Comparison of ENCODE assay signal across 21 cellular contexts in the genomic region with DNA sequence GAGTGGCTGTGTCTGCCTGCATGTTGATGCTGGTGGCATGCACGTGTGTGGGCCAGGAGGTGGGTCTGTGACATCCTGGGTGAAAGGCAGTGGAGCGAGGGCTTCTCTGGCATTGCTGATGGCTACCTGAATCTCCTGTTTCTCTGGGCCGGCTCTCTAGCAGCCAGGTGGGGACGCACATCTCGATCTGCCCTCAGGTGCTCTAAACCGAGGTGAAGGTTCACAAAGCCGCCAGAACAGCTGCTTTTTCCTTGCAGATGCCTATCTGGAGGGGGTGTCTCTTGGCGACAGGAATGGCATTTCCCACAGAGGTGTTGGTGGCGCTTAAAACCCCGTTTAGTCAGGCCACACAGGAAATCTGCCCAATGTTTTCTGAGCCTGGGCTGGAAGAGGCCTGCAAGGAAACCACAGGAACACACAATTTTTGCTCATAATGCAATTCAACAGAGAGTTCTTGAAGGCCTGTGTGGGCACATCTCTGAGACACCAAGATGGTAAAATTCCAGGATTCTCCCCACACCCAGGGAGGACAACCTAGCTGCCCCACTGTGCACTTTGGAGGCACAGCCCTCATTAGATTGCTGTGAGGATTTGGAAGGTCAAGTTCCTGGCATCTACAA. TPM values are rescaled to one million over a fixed set of nuclear protein-coding genes. Genes with fewer than 3 reads are reported as not detected.
DNase-seq lines count a peak whose midpoint lies in the region; ATAC-seq, FAIRE-seq and TF ChIP-seq lines count a peak whose summit lies in the region.
"Had no signal": no experiment of that assay in that cellular context is flagged by ENCODE, and none has a peak within 500 bp of the region (broad histone marks: within the 10 kb centered on the region; RNA-seq: fewer than 3 reads in every experiment).

No MANE protein-coding gene starts in this region.

- H3K36me3 ChIP-seq in IMR-90 (ENCODE audit: control insufficient read depth, insufficient read depth, low read length) = no peaks in the 10 kb centered on the region
- H3K36me3 ChIP-seq in kidney (ENCODE audit: control insufficient read depth in 1 of 2, insufficient read depth in 2 of 2, low read length in 2 of 2) = no peaks in the 10 kb centered on the region
- no peaks in the 10 kb centered on the region for H3K36me3 ChIP-seq in ovary

- TF ChIP-seq POLR2A in IMR-90 (IDR thresholded peaks at IDR 0.05; ENCODE audit: low read depth, low read length) (no peak), ovary (IDR thresholded peaks at IDR 0.05) (no peak)

- peaks cover 13% of the 10 kb centered on the region for H3K9me1 ChIP-seq in IMR-90 (ENCODE audit: insufficient read depth, low read length)

- H2AFZ ChIP-seq in IMR-90 (replicated peaks; ENCODE audit: low read length, poor library complexity) = no peak overlapping the region

- H3K14ac ChIP-seq in IMR-90 (replicated peaks; ENCODE audit: low read depth, low read length) = no peak overlapping the region

- H2AK5ac ChIP-seq in IMR-90 (ENCODE audit: low read depth, low read length) = peak overlapping the region; percentile 28; the same call in 1 of the 2 replicates

- POLR2A ChIA-PET in IMR-90 (lab: Charles Lee; ENCODE audit: unreplicated experiment) = no interaction called here

- no peak overlapping the region for H3K4me2 ChIP-seq in IMR-90 (ENCODE audit: low read depth, low read length)
- H3K4me2 ChIP-seq: SK-N-SH had no signal

- TF ChIP-seq CTCF in IMR-90 (conservative IDR thresholded peaks at IDR 0.05; ENCODE audit: low read depth, low read length) = no peak
- no peak for TF ChIP-seq CTCF in kidney (IDR thresholded peaks at IDR 0.05; ENCODE audit: borderline replicate concordance, extremely low read depth, insufficient read depth)
- no peak for TF ChIP-seq CTCF in ovary (IDR thresholded peaks at IDR 0.05)

- 0 out of 2 replicates have a peak overlapping the region, but pooled peaks have one; percentile 17 for H2BK120ac ChIP-seq in IMR-90 (ENCODE audit: low read depth, low read length)

- H2AK9ac ChIP-seq in IMR-90 (replicated peaks; ENCODE audit: low read depth, low read length, poor library complexity) = no peak overlapping the region

- H3K4ac ChIP-seq in IMR-90 (ENCODE audit: low read depth, low read length) = peak overlapping the region; percentile 36

- H4K91ac ChIP-seq in IMR-90 (ENCODE audit: insufficient read depth, low read depth, low read length) = no peak overlapping the region; the same call in 1 of the 2 replicates

- DNase-seq in IMR-90 (no peak), UCSD-AML1 (lab: John Stamatoyannopoulos, UW; ENCODE audit: unreplicated experiment) (peak; percentile 41), kidney (peak; percentile 16), ovary (no peak), NK-92 (lab: John Stamatoyannopoulos, UW; ENCODE audit: unreplicated experiment) (no peak), nucleus accumbens (lab: John Stamatoyannopoulos, UW) (no peak)
- DNase-seq in stimulated activated naive CD8-positive, alpha-beta T cell treated with anti-CD3 and anti-CD28 coated beads, Interleukin-15, Interleukin-2, amounts not matched to agents 100 U/mL and 50 U/mL, for 24 hours = no peak
- DNase-seq: AML-193; DMS79 treated with DMSO at 0.1 percent for 48 hours; HCEC 1CT; Kasumi-1; NCI-H1105; NCI-H2081 treated with DMSO at 0.1 percent for 48 hours; NCI-H446 treated with DMSO at 0.1 percent for 48 hours; NK-92 treated with Interleukin-12 subunit alpha and Interleukin-12 subunit beta, amount 100 ng/mL, for 24 hours; SHP77 treated with DMSO at 0.1 percent for 48 hours; SK-N-SH had no signal

- no peak overlapping the region for H2BK20ac ChIP-seq in IMR-90 (ENCODE audit: low read depth, low read length)

- no peak overlapping the region for H3K4me3 ChIP-seq in IMR-90 (ENCODE audit: insufficient read depth, low read depth, low read length)
- no peak overlapping the region for H3K4me3 ChIP-seq in kidney (ENCODE audit: low read length in 2 of 2)
- no peak overlapping the region for H3K4me3 ChIP-seq in ovary

- dilution Hi-C loops in IMR-90 (cut with HindIII; ENCODE audit: low sequenced_read_pairs, unreplicated experiment) = no loop called here

- H3K79me1 ChIP-seq in IMR-90 (ENCODE audit: low read depth in 1 of 2, low read length in 2 of 2) = peaks cover 0 to 7% of the 10 kb centered on the region in 2 experiments; a peak in 1 of 4 replicates

- H3K9ac ChIP-seq in IMR-90 (ENCODE audit: low read depth, low read length) (no peak overlapping the region), kidney (ENCODE audit: low read length in 2 of 2) (no peak overlapping the region)
- H3K9ac ChIP-seq: SK-N-SH had no signal

- H3K27me3 ChIP-seq in IMR-90 (ENCODE audit: control insufficient read depth, insufficient read depth, low read length) = no peaks in the 10 kb centered on the region
- no peaks in the 10 kb centered on the region for H3K27me3 ChIP-seq in ovary

- intact Hi-C loops in IMR-90 (cut with micrococcal nuclease) (loop anchor here (5.0 kb wide), 1 partner anchor 82 kb away; no protein-coding TSS in a partner anchor), kidney (cut with DNase I) (loop anchor here (5.0 kb wide), 1 partner anchor 177 kb away; no protein-coding TSS in a partner anchor), ovary (cut with DNase I) (no loop called here)

- no peak for TF ChIP-seq RAD21 in IMR-90 (IDR thresholded peaks at IDR 0.05; ENCODE audit: low read length)

- H3K18ac ChIP-seq in IMR-90 (ENCODE audit: low read depth, low read length) = no peak overlapping the region

- no peak overlapping the region for H4K5ac ChIP-seq in IMR-90 (ENCODE audit: low read depth, low read length)

- BruUV-seq in IMR-90 (replicated peaks; lab: Mats Ljungman, UMichigan) = no TSS peak

- no peak overlapping the region for H2BK5ac ChIP-seq in IMR-90 (ENCODE audit: low read depth, low read length, poor library complexity, severe bottlenecking)

- TF ChIP-seq EP300 in ovary (IDR thresholded peaks at IDR 0.05) = no peak

- in situ Hi-C loops in IMR-90 (cut with MboI; ENCODE audit: low sequenced_read_pairs) = no loop called here

- H4K8ac ChIP-seq in IMR-90 (ENCODE audit: low read depth in 2 of 2, low read length in 2 of 2) = 0 out of 4 replicates have a peak overlapping the region, but pooled peaks of 1 of the 2 experiments have one; percentile 21

- WGBS in IMR-90 (ENCODE audit: extremely low coverage in 2 of 2, insufficient read length in 1 of 2), 2 experiments = 72% methylated on average over 3 of the region's 10 CpGs; no CpG with 5 or more reads in 1 of the 2 experiments
- 87 to 92% (median 89%) methylated on average over 10 of the region's 10 CpGs for WGBS in ovary, 3 donors

- H3K9me3 ChIP-seq in IMR-90 (ENCODE audit: control insufficient read depth, insufficient read depth, low read length) (no peaks in the 10 kb centered on the region), kidney (ENCODE audit: control insufficient read depth in 1 of 2, low read length in 2 of 2) (no peaks in the 10 kb centered on the region), ovary (no peaks in the 10 kb centered on the region)
- H3K9me3 ChIP-seq: SK-N-SH had no signal

- no peak overlapping the region for H3K56ac ChIP-seq in IMR-90 (ENCODE audit: extremely low read depth, insufficient read depth, low read length)

- no peak overlapping the region for H3K23ac ChIP-seq in IMR-90 (ENCODE audit: low read depth, low read length)

- no peak for ATAC-seq in IMR-90 (ENCODE audit: low read depth)
- no peak for ATAC-seq in stimulated activated naive CD8-positive, alpha-beta T cell treated with anti-CD3 and anti-CD28 coated beads, Interleukin-15, Interleukin-2, amounts not matched to agents 100 U/mL and 50 U/mL, for 24 hours

- H3K27ac ChIP-seq in IMR-90 (ENCODE audit: insufficient read depth, low read length) = no peak overlapping the region
- H3K27ac ChIP-seq in kidney (ENCODE audit: low read depth in 2 of 2, low read length in 2 of 2) = no peak overlapping the region
- H3K27ac ChIP-seq in ovary = no peak overlapping the region
- H3K27ac ChIP-seq: C4-2B had no signal

- CTCF ChIA-PET in IMR-90 (lab: Yijun Ruan, JAX) = no interaction called here

- FAIRE-seq in kidney (lab: Jason Lieb, UNC) = no peak
- FAIRE-seq: G401.6, HTR-8/SVneo had no signal

- no peaks in the 10 kb centered on the region for H4K20me1 ChIP-seq in IMR-90 (ENCODE audit: insufficient read depth, low read length)

- H3K4me1 ChIP-seq in IMR-90 (ENCODE audit: control insufficient read depth, insufficient read depth, low read length) (peaks cover 27% of the 10 kb centered on the region), kidney (ENCODE audit: control insufficient read depth in 1 of 2, insufficient read depth in 1 of 2, low read depth in 1 of 2, low read length in 2 of 2) (no peaks in the 10 kb centered on the region), ovary (ENCODE audit: insufficient read depth) (peaks cover 3% of the 10 kb centered on the region)

- H2BK15ac ChIP-seq in IMR-90 (ENCODE audit: low read depth, low read length) = no peak overlapping the region; the same call in 2 of the 3 replicates

TF ChIP-seq in IMR-90, 13 proteins besides CTCF, POLR2A, EP300 and RAD21:
- TF ChIP-seq, protein P1, sequence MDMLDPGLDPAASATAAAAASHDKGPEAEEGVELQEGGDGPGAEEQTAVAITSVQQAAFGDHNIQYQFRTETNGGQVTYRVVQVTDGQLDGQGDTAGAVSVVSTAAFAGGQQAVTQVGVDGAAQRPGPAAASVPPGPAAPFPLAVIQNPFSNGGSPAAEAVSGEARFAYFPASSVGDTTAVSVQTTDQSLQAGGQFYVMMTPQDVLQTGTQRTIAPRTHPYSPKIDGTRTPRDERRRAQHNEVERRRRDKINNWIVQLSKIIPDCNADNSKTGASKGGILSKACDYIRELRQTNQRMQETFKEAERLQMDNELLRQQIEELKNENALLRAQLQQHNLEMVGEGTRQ (IDR thresholded peaks at IDR 0.05; ENCODE audit: low read depth, low read length) = no peak
- TF ChIP-seq NFE2L2 (IDR thresholded peaks at IDR 0.05; ENCODE audit: low read depth, low read length) (no peak), RCOR1 (IDR thresholded peaks at IDR 0.05; ENCODE audit: insufficient replicate concordance, low read length) (no peak), MAFK (IDR thresholded peaks at IDR 0.05; ENCODE audit: low read depth, low read length) (no peak), SMC3 (IDR thresholded peaks at IDR 0.05; ENCODE audit: low read depth, low read length) (no peak)

RNA-seq across cellular contexts. Expression of a gene that starts 11.9 kb away (rescaled TPM):
- total RNA-seq in IMR-90 (2012; rRNA removed) (1.6 and 3.3 TPM in 2 replicates), kidney (5.1 TPM), ovary (1 to 10 TPM in 6 of 7 donors, not detected in 1; 1.2 to 5.7 (median 2.9) TPM)
- polyA plus RNA-seq in IMR-90 (2012; rRNA removed) (16.4 and 23.3 TPM in 2 replicates), kidney (ENCODE audit: insufficient read depth, low read depth, low replicate concordance) (3.1 TPM), ovary (1 to 10 TPM in 1 of 2 donors, under 1 TPM in 1; 0.98 to 3.2 TPM)
- polyA plus RNA-seq in IMR-90 (2012; cell fraction: cytosol; rRNA removed) = 45.4 and 87.2 TPM in 2 replicates
- 28.4 and 28.8 TPM in 2 replicates for polyA plus RNA-seq in IMR-90 (2012; cell fraction: nucleus; rRNA removed; ENCODE audit: low replicate concordance)
- total RNA-seq: OCI-LY7 had no signal

Comparison
In these comparisons a context has a peak if more than half of its experiments do, and no peak if none do; other contexts are left out.
1. DNase-seq: peak in UCSD-AML1 (single experiment) and kidney (single experiment); none in IMR-90 (single experiment), ovary (0 of 5), NK-92 (single experiment), stimulated activated naive CD8-positive, alpha-beta T cell treated with anti-CD3 and anti-CD28 coated beads, Interleukin-15, Interleukin-2, amounts not matched to agents 100 U/mL and 50 U/mL, for 24 hours (single experiment) and nucleus accumbens (0 of 56).
2. intact Hi-C loops: an anchor here in IMR-90 (5.0 kb wide) and kidney (5.0 kb wide); none called in ovary.